In genomic region chr2:55425449-55425848, GRCh38 we compare ENCODE assay signal across 11 cellular contexts. TPM values are rescaled to one million over a fixed set of nuclear protein-coding genes. Genes with fewer than 3 reads are reported as not detected.
DNase-seq lines count a peak whose midpoint lies in the region; TF ChIP-seq lines count a peak whose summit lies in the region.
"Had no signal": no experiment of that assay in that cellular context is flagged by ENCODE, and none has a peak within 500 bp of the region (broad histone marks: within the 10 kb centered on the region; RNA-seq: fewer than 3 reads in every experiment).

No MANE protein-coding gene starts in this region.

- H3K27me3 ChIP-seq in thyroid gland (no peaks in the 10 kb centered on the region), esophagus squamous epithelium (no peaks in the 10 kb centered on the region)

- H3K27ac ChIP-seq in thyroid gland (no peak overlapping the region), esophagus squamous epithelium (no peak overlapping the region)
- H3K27ac ChIP-seq: skin epidermis had no signal

- TF ChIP-seq POLR2A in thyroid gland (IDR thresholded peaks at IDR 0.05) (no peak), esophagus squamous epithelium (IDR thresholded peaks at IDR 0.05) (no peak)

- H3K4me1 ChIP-seq in thyroid gland (peaks cover 0 to 3% of the 10 kb centered on the region in 2 donors), esophagus squamous epithelium (peaks cover 0 to 7% (median 0%) of the 10 kb centered on the region in 3 donors)

- 24 to 32% methylated on average over 3 of the region's 3 CpGs for WGBS in thyroid gland, 2 donors
- WGBS in esophagus squamous epithelium, 2 donors = 51 to 53% methylated on average over 3 of the region's 3 CpGs

- H3K9me3 ChIP-seq in thyroid gland = no peaks in the 10 kb centered on the region
- H3K9me3 ChIP-seq in esophagus squamous epithelium = no peaks in the 10 kb centered on the region

- DNase-seq in SKM-1 treated with dmso at 0.1 percent for 144 hours (lab: John Stamatoyannopoulos, UW; ENCODE audit: unreplicated experiment) (peak; percentile 46), SKM-1 (lab: John Stamatoyannopoulos, UW; ENCODE audit: unreplicated experiment) (no peak), RPMI7951 (ENCODE audit: low read depth) (peak; percentile 61), fibroblast of the aortic adventitia (ENCODE audit: low read depth) (peak; percentile 88), thyroid gland (peak; percentile 45 to 56), esophagus squamous epithelium (lab: John Stamatoyannopoulos, UW) (no peak), DMS53 (lab: John Stamatoyannopoulos, UW) (no peak), occipital lobe (lab: John Stamatoyannopoulos, UW) (no peak)
- DNase-seq: activated CD8-positive, alpha-beta T cell treated with anti-CD3 and anti-CD28 coated beads, Interleukin-2, amount 10 ng/mL, durations not matched to agents 7 days and 5 days; NCI-H524 had no signal

- H3K4me3 ChIP-seq in fibroblast of the aortic adventitia (ENCODE audit: low read depth, low read length) (no peak overlapping the region), thyroid gland (replicated peaks in 1 of 3) (no peak overlapping the region), esophagus squamous epithelium (no peak overlapping the region)
- H3K4me3 ChIP-seq: skin epidermis had no signal

- TF ChIP-seq CTCF in fibroblast of the aortic adventitia (IDR thresholded peaks at IDR 0.05; ENCODE audit: insufficient read depth, low read length) (no peak), thyroid gland (IDR thresholded peaks at IDR 0.05) (no peak), esophagus squamous epithelium (IDR thresholded peaks at IDR 0.05) (no peak)

- intact Hi-C loops in thyroid gland (cut with DNase I) = loop anchor here (10.0 kb wide), 1 partner anchor 151 kb away; no protein-coding TSS in a partner anchor
- intact Hi-C loops in esophagus squamous epithelium (cut with DNase I) = no loop called here

- H3K36me3 ChIP-seq in thyroid gland (no peaks in the 10 kb centered on the region), esophagus squamous epithelium (no peaks in the 10 kb centered on the region)

RNA-seq across cellular contexts. Expression of gene CCDC88A, which starts 5.8 kb away (rescaled TPM):
- 62.5 and 86.3 TPM in 2 replicates for total RNA-seq in RPMI7951 (2014; rRNA removed; shearing (Covaris generic))
- total RNA-seq in fibroblast of the aortic adventitia (ENCODE audit: low replicate concordance) (111 and 123 TPM in 2 replicates), thyroid gland (10 to 100 TPM; 35.9 to 51.5 (median 42.5) TPM), esophagus squamous epithelium (10 to 100 TPM in 3 of 4 donors, 1 to 10 TPM in 1; 5.5 to 23.8 (median 17.3) TPM), occipital lobe (388 TPM)

Comparison
In these comparisons a context has a peak if more than half of its experiments do, and no peak if none do; other contexts are left out.
1. DNase-seq: peak in SKM-1 treated with dmso at 0.1 percent for 144 hours (single experiment), RPMI7951 (single experiment), fibroblast of the aortic adventitia (single experiment) and thyroid gland (2 of 2); none in SKM-1 (single experiment), esophagus squamous epithelium (single experiment), DMS53 (single experiment) and occipital lobe (single experiment).